Comparison of ENCODE assay signal across 1 cellular context in the genomic region with DNA sequence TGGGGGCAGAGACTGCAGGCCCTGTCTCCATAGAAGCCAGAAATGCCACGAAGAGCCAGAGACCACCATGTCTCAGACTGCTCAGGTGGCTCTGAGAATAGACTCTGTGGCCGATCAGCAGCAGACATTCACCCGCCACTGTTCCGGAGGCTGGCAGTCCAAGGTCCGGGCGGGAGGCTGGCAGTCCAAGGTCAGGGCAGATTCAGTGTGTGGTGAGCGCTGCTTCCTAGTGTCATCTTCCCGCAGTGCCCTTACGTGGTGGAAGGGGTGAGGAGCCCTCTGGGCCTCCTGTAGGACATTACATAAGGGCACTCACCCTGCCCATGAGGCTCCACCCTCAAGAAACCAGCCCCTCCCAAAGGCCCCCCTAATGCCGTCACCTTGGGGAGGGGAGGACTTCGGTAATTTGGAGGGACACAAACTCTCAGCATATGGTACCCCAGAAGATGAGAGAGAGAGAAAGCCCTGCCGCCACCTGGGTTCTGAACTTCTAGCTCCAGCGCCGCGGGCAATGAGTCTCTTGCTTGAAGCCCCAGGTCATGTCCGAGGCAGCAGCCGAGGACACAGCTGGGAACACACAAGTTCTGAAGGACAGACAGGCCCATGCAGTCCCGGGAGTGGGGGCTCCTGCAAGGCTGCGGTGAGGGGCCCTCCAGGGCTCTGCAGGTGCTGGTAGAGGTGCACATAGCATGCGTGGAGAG.
TF ChIP-seq lines count a peak whose summit lies in the region.

No MANE protein-coding gene starts in this region.

TF ChIP-seq in HepG2, 621 proteins besides CTCF, POLR2A, EP300 and RAD21 (continued from another document and continues in another):
- no peak for TF ChIP-seq ZNF354B (CRISPR knock-in tag; IDR thresholded peaks at IDR 0.05)
- TF ChIP-seq EZH2 (conservative IDR thresholded peaks at IDR 0.05; ENCODE audit: low read depth, low read length): no peak
- TF ChIP-seq REL (CRISPR knock-in tag; conservative IDR thresholded peaks at IDR 0.05): no peak
- TF ChIP-seq, protein P1, sequence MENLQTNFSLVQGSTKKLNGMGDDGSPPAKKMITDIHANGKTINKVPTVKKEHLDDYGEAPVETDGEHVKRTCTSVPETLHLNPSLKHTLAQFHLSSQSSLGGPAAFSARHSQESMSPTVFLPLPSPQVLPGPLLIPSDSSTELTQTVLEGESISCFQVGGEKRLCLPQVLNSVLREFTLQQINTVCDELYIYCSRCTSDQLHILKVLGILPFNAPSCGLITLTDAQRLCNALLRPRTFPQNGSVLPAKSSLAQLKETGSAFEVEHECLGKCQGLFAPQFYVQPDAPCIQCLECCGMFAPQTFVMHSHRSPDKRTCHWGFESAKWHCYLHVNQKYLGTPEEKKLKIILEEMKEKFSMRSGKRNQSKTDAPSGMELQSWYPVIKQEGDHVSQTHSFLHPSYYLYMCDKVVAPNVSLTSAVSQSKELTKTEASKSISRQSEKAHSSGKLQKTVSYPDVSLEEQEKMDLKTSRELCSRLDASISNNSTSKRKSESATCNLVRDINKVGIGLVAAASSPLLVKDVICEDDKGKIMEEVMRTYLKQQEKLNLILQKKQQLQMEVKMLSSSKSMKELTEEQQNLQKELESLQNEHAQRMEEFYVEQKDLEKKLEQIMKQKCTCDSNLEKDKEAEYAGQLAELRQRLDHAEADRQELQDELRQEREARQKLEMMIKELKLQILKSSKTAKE (CRISPR knock-in tag; IDR thresholded peaks at IDR 0.05; ENCODE audit: borderline replicate concordance): peak; percentile 94
- no peak for TF ChIP-seq ZNF253 (CRISPR knock-in tag; IDR thresholded peaks at IDR 0.05; ENCODE audit: borderline replicate concordance)
- no peak for TF ChIP-seq ZNF615 (CRISPR knock-in tag; IDR thresholded peaks at IDR 0.05; ENCODE audit: borderline replicate concordance)
- TF ChIP-seq TCF7L2 (IDR thresholded peaks at IDR 0.05; ENCODE audit: low read depth, low read length): no peak
- TF ChIP-seq TSC22D2 (CRISPR knock-in tag; IDR thresholded peaks at IDR 0.05; ENCODE audit: borderline replicate concordance): no peak
- peak; percentile 95 for TF ChIP-seq ZMYM2 (CRISPR knock-in tag; IDR thresholded peaks at IDR 0.05)
- TF ChIP-seq ZNF160 (CRISPR knock-in tag; IDR thresholded peaks at IDR 0.05): 0 out of 2 replicates have a peak, but pooled peaks have one; percentile 15
- TF ChIP-seq, protein P2, sequence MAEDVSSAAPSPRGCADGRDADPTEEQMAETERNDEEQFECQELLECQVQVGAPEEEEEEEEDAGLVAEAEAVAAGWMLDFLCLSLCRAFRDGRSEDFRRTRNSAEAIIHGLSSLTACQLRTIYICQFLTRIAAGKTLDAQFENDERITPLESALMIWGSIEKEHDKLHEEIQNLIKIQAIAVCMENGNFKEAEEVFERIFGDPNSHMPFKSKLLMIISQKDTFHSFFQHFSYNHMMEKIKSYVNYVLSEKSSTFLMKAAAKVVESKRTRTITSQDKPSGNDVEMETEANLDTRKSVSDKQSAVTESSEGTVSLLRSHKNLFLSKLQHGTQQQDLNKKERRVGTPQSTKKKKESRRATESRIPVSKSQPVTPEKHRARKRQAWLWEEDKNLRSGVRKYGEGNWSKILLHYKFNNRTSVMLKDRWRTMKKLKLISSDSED (CRISPR knock-in tag; IDR thresholded peaks at IDR 0.05): no peak
- TF ChIP-seq, protein P3, sequence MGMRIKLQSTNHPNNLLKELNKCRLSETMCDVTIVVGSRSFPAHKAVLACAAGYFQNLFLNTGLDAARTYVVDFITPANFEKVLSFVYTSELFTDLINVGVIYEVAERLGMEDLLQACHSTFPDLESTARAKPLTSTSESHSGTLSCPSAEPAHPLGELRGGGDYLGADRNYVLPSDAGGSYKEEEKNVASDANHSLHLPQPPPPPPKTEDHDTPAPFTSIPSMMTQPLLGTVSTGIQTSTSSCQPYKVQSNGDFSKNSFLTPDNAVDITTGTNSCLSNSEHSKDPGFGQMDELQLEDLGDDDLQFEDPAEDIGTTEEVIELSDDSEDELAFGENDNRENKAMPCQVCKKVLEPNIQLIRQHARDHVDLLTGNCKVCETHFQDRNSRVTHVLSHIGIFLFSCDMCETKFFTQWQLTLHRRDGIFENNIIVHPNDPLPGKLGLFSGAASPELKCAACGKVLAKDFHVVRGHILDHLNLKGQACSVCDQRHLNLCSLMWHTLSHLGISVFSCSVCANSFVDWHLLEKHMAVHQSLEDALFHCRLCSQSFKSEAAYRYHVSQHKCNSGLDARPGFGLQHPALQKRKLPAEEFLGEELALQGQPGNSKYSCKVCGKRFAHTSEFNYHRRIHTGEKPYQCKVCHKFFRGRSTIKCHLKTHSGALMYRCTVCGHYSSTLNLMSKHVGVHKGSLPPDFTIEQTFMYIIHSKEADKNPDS (CRISPR knock-in tag; IDR thresholded peaks at IDR 0.05): no peak
- no peak for TF ChIP-seq SNAI1 (CRISPR knock-in tag; IDR thresholded peaks at IDR 0.05; ENCODE audit: borderline replicate concordance)
- peak; percentile 41; the same call in 1 of the 2 replicates for TF ChIP-seq CREM (IDR thresholded peaks at IDR 0.05)
- no peak for TF ChIP-seq CREM (CRISPR knock-in tag; IDR thresholded peaks at IDR 0.05)
- TF ChIP-seq HOXA7 (CRISPR knock-in tag; IDR thresholded peaks at IDR 0.05): no peak
- TF ChIP-seq SMAD1 (CRISPR knock-in tag; IDR thresholded peaks at IDR 0.05; ENCODE audit: borderline replicate concordance, low read depth): peak; percentile 38; the same call in 1 of the 2 replicates
- TF ChIP-seq ZNF17 (CRISPR knock-in tag; IDR thresholded peaks at IDR 0.05): no peak
- peak; percentile 77; the same call in 1 of the 2 replicates for TF ChIP-seq SALL2 (CRISPR knock-in tag; IDR thresholded peaks at IDR 0.05)
- TF ChIP-seq, protein P4, sequence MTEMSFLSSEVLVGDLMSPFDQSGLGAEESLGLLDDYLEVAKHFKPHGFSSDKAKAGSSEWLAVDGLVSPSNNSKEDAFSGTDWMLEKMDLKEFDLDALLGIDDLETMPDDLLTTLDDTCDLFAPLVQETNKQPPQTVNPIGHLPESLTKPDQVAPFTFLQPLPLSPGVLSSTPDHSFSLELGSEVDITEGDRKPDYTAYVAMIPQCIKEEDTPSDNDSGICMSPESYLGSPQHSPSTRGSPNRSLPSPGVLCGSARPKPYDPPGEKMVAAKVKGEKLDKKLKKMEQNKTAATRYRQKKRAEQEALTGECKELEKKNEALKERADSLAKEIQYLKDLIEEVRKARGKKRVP (CRISPR knock-in tag; IDR thresholded peaks at IDR 0.05): no peak
- peak; percentile 94 for TF ChIP-seq SKI (IDR thresholded peaks at IDR 0.05; ENCODE audit: partially characterized antibody)
- no peak; the same call in 1 of the 2 replicates for TF ChIP-seq ZNF598 (CRISPR knock-in tag; IDR thresholded peaks at IDR 0.05; ENCODE audit: borderline replicate concordance)
- TF ChIP-seq ZKSCAN1 (IDR thresholded peaks at IDR 0.05; ENCODE audit: low read length): no peak
- TF ChIP-seq ZNF878 (CRISPR knock-in tag; IDR thresholded peaks at IDR 0.05): no peak
- TF ChIP-seq, protein P5, sequence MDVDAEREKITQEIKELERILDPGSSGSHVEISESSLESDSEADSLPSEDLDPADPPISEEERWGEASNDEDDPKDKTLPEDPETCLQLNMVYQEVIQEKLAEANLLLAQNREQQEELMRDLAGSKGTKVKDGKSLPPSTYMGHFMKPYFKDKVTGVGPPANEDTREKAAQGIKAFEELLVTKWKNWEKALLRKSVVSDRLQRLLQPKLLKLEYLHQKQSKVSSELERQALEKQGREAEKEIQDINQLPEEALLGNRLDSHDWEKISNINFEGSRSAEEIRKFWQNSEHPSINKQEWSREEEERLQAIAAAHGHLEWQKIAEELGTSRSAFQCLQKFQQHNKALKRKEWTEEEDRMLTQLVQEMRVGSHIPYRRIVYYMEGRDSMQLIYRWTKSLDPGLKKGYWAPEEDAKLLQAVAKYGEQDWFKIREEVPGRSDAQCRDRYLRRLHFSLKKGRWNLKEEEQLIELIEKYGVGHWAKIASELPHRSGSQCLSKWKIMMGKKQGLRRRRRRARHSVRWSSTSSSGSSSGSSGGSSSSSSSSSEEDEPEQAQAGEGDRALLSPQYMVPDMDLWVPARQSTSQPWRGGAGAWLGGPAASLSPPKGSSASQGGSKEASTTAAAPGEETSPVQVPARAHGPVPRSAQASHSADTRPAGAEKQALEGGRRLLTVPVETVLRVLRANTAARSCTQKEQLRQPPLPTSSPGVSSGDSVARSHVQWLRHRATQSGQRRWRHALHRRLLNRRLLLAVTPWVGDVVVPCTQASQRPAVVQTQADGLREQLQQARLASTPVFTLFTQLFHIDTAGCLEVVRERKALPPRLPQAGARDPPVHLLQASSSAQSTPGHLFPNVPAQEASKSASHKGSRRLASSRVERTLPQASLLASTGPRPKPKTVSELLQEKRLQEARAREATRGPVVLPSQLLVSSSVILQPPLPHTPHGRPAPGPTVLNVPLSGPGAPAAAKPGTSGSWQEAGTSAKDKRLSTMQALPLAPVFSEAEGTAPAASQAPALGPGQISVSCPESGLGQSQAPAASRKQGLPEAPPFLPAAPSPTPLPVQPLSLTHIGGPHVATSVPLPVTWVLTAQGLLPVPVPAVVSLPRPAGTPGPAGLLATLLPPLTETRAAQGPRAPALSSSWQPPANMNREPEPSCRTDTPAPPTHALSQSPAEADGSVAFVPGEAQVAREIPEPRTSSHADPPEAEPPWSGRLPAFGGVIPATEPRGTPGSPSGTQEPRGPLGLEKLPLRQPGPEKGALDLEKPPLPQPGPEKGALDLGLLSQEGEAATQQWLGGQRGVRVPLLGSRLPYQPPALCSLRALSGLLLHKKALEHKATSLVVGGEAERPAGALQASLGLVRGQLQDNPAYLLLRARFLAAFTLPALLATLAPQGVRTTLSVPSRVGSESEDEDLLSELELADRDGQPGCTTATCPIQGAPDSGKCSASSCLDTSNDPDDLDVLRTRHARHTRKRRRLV (CRISPR knock-in tag; IDR thresholded peaks at IDR 0.05): no peak
- TF ChIP-seq, protein P6, sequence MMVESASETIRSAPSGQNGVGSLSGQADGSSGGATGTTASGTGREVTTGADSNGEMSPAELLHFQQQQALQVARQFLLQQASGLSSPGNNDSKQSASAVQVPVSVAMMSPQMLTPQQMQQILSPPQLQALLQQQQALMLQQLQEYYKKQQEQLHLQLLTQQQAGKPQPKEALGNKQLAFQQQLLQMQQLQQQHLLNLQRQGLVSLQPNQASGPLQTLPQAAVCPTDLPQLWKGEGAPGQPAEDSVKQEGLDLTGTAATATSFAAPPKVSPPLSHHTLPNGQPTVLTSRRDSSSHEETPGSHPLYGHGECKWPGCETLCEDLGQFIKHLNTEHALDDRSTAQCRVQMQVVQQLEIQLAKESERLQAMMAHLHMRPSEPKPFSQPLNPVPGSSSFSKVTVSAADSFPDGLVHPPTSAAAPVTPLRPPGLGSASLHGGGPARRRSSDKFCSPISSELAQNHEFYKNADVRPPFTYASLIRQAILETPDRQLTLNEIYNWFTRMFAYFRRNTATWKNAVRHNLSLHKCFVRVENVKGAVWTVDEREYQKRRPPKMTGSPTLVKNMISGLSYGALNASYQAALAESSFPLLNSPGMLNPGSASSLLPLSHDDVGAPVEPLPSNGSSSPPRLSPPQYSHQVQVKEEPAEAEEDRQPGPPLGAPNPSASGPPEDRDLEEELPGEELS (CRISPR knock-in tag; IDR thresholded peaks at IDR 0.05): peak; percentile 82
- peak; percentile 25; the same call in 1 of the 2 replicates for TF ChIP-seq ZNF136 (CRISPR knock-in tag; IDR thresholded peaks at IDR 0.05; ENCODE audit: low read depth)
- TF ChIP-seq TEAD2 (CRISPR knock-in tag; IDR thresholded peaks at IDR 0.05): no peak
- no peak for TF ChIP-seq BRCA1 (CRISPR knock-in tag; IDR thresholded peaks at IDR 0.05)
- TF ChIP-seq, protein P7, sequence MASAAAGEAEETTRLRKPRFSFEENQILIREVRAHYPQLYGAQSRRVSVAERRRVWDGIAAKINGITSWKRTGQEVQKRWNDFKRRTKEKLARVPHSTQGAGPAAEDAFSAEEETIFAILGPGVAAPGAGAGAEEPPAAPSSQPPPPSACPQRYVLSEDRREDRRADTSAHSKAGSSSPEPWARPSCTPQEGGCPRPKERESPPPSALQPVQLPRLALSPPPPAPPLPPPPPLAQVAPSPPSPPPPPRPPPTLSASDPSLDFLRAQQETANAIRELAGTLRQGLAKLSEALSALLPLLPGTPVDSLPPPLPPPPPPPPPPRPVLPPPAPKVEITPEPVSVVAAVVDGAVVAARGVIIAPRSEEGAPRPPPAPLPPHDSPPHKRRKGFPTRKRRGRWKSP (CRISPR knock-in tag; IDR thresholded peaks at IDR 0.05): 0 out of 2 replicates have a peak, but pooled peaks have one; percentile 38
- peak; percentile 59 for TF ChIP-seq ZNF501 (CRISPR knock-in tag; IDR thresholded peaks at IDR 0.05)
- no peak for TF ChIP-seq HCFC1 (IDR thresholded peaks at IDR 0.05; ENCODE audit: low read depth, low read length)
- no peak for TF ChIP-seq ZC3H4 (CRISPR knock-in tag; IDR thresholded peaks at IDR 0.05; ENCODE audit: borderline replicate concordance)
- TF ChIP-seq ZBTB38 (CRISPR knock-in tag; IDR thresholded peaks at IDR 0.05): peak; percentile 92
- TF ChIP-seq, protein P8, sequence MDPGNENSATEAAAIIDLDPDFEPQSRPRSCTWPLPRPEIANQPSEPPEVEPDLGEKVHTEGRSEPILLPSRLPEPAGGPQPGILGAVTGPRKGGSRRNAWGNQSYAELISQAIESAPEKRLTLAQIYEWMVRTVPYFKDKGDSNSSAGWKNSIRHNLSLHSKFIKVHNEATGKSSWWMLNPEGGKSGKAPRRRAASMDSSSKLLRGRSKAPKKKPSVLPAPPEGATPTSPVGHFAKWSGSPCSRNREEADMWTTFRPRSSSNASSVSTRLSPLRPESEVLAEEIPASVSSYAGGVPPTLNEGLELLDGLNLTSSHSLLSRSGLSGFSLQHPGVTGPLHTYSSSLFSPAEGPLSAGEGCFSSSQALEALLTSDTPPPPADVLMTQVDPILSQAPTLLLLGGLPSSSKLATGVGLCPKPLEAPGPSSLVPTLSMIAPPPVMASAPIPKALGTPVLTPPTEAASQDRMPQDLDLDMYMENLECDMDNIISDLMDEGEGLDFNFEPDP (CRISPR knock-in tag; conservative IDR thresholded peaks at IDR 0.05): no peak
- no peak for TF ChIP-seq SIN3A (IDR thresholded peaks at IDR 0.05; ENCODE audit: borderline replicate concordance, low read depth, low read length)
- peak; percentile 42; the same call in 1 of the 2 replicates for TF ChIP-seq ZKSCAN8 (CRISPR knock-in tag; IDR thresholded peaks at IDR 0.05; ENCODE audit: borderline replicate concordance)
- TF ChIP-seq, protein P9, sequence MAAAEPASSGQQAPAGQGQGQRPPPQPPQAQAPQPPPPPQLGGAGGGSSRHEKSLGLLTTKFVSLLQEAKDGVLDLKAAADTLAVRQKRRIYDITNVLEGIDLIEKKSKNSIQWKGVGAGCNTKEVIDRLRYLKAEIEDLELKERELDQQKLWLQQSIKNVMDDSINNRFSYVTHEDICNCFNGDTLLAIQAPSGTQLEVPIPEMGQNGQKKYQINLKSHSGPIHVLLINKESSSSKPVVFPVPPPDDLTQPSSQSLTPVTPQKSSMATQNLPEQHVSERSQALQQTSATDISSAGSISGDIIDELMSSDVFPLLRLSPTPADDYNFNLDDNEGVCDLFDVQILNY (CRISPR knock-in tag; conservative IDR thresholded peaks at IDR 0.05): no peak
- peak; percentile 76; the same call in 1 of the 2 replicates for TF ChIP-seq HMG20A (CRISPR knock-in tag; IDR thresholded peaks at IDR 0.05; ENCODE audit: borderline replicate concordance)
- TF ChIP-seq WIZ (CRISPR knock-in tag; IDR thresholded peaks at IDR 0.05): no peak
- no peak for TF ChIP-seq JARID2 (CRISPR knock-in tag; IDR thresholded peaks at IDR 0.05; ENCODE audit: insufficient replicate concordance)
- no peak for TF ChIP-seq ZNF879 (CRISPR knock-in tag; IDR thresholded peaks at IDR 0.05)
- TF ChIP-seq GABPA (IDR thresholded peaks at IDR 0.05; ENCODE audit: low read depth, low read length): no peak
- no peak for TF ChIP-seq GABPA (CRISPR knock-in tag; IDR thresholded peaks at IDR 0.05; ENCODE audit: low read depth)
